12 cellular contexts compared by ENCODE assay signal in the genomic region with DNA sequence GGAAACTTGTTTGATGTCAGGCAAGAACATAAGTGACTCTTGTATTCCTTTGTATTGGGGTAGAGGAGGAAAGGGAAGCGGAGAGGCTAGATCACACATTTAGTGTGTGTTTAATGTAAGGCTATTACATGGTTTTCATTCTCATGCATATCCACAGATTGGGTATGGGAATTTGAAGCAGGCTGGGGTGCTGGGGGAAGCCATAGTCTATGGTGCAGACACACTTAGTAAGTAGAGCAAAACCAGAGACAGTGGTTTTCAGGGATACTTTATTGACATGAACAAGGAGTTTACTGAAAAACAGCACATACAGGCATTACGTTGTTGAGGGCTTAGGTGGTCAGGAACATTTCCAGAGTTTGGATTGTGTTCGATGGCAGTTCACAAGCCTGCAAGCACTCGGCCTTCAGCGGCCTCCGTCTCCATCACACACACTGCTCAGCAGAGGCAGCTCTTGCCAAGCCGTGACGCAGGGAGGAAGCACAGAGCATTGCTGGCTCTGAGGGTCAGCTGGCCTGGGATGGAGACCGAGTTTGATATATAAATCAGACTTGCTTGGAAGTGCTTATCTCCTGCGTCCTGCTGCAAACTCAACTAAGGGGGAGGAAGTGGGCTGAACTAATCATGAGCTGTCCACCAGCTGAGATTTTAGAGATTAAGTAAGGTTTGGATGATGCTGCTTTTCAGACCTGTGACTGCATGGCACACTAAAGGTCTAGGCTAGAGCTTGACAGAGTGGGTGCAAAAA. TPM values are rescaled to one million over a fixed set of nuclear protein-coding genes. Genes with fewer than 3 reads are reported as not detected.
DNase-seq lines count a peak whose midpoint lies in the region; ATAC-seq, FAIRE-seq and TF ChIP-seq lines count a peak whose summit lies in the region.
"Had no signal": no experiment of that assay in that cellular context is flagged by ENCODE, and none has a peak within 500 bp of the region (broad histone marks: within the 10 kb centered on the region; RNA-seq: fewer than 3 reads in every experiment).

No MANE protein-coding gene starts in this region.

- H3F3A ChIP-seq in GM23248 (ENCODE audit: insufficient read depth), result peaks cover 25% of the 10 kb centered on the region

- H3K4me2 ChIP-seq in GM23248 (ENCODE audit: unreplicated experiment) (no peak overlapping the region), mammary epithelial cell (ENCODE audit: insufficient read depth, low read depth, low read length) (no peak overlapping the region)

- TF ChIP-seq CTCF in psoas muscle (IDR thresholded peaks at IDR 0.05), result no peak
- no peak for TF ChIP-seq CTCF in mammary epithelial cell (conservative IDR thresholded peaks at IDR 0.05 in 1 of 2, IDR thresholded peaks at IDR 0.05 in 1 of 2; ENCODE audit: extremely low read depth in 1 of 2, insufficient read depth in 1 of 2, low read depth in 1 of 2, low read length in 2 of 2)

- no peaks in the 10 kb centered on the region for H3K36me3 ChIP-seq in GM23248 (ENCODE audit: low read depth)
- peaks cover 2 to 9% of the 10 kb centered on the region in 2 donors for H3K36me3 ChIP-seq in psoas muscle (ENCODE audit: insufficient read depth in 1 of 2, low read depth in 1 of 2)
- H3K36me3 ChIP-seq in mammary epithelial cell (ENCODE audit: insufficient read depth, low read length), result no peaks in the 10 kb centered on the region

- no peak overlapping the region for H3K4me3 Mint-ChIP-seq in activated T-helper 1 cell treated with anti-CD3 and anti-CD28 coated beads, Interleukin-12 subunit alpha, Interleukin-12 subunit beta, Interleukin-2, Interleukin-4 antibody, amounts not matched to agents 30 ng/mL and 10 ng/mL and 1 ng/mL, durations not matched to agents 14 hours and 24 hours and 36 hours

- H3K36me3 Mint-ChIP-seq in activated T-helper 1 cell treated with anti-CD3 and anti-CD28 coated beads, Interleukin-12 subunit alpha, Interleukin-12 subunit beta, Interleukin-2, Interleukin-4 antibody, amounts not matched to agents 30 ng/mL and 10 ng/mL and 1 ng/mL, durations not matched to agents 14 hours and 24 hours and 36 hours (ENCODE audit: low read depth), result peaks cover 31% of the 10 kb centered on the region

- H4K20me1 ChIP-seq in GM23248 (ENCODE audit: insufficient read depth) (peaks cover 4% of the 10 kb centered on the region; the same call in 1 of the 2 replicates), mammary epithelial cell (ENCODE audit: insufficient read depth, low read length) (no peaks in the 10 kb centered on the region)

- no peaks in the 10 kb centered on the region for H3K4me1 Mint-ChIP-seq in activated T-helper 1 cell treated with anti-CD3 and anti-CD28 coated beads, Interleukin-12 subunit alpha, Interleukin-12 subunit beta, Interleukin-2, Interleukin-4 antibody, amounts not matched to agents 30 ng/mL and 10 ng/mL and 1 ng/mL, durations not matched to agents 14 hours and 24 hours and 36 hours (ENCODE audit: low read depth)

- H3K4me3 ChIP-seq in GM23248 (no peak overlapping the region), psoas muscle (no peak overlapping the region), mammary epithelial cell (replicated peaks in 1 of 3; ENCODE audit: insufficient read depth in 1 of 3, low read depth in 2 of 3, low read length in 3 of 3) (no peak overlapping the region)

- H3K27ac ChIP-seq in GM23248 (peak overlapping the region; percentile 35), psoas muscle (no peak overlapping the region), mammary epithelial cell (ENCODE audit: insufficient read depth, low read depth, low read length) (no peak overlapping the region)

- no peaks in the 10 kb centered on the region for H3K9me3 Mint-ChIP-seq in activated T-helper 1 cell treated with anti-CD3 and anti-CD28 coated beads, Interleukin-12 subunit alpha, Interleukin-12 subunit beta, Interleukin-2, Interleukin-4 antibody, amounts not matched to agents 30 ng/mL and 10 ng/mL and 1 ng/mL, durations not matched to agents 14 hours and 24 hours and 36 hours

- FAIRE-seq in HTR-8/SVneo (lab: Jason Lieb, UNC), result no peak

- dilution Hi-C loops in mammary epithelial cell (cut with HindIII; ENCODE audit: low sequenced_read_pairs), result loop anchor here (5.0 kb wide), 1 partner anchor 37 kb away; no protein-coding TSS in a partner anchor

- H3K79me2 ChIP-seq in GM23248 (ENCODE audit: insufficient read depth), result no peaks in the 10 kb centered on the region
- no peaks in the 10 kb centered on the region for H3K79me2 ChIP-seq in mammary epithelial cell (ENCODE audit: insufficient read depth, low read length)

- in situ Hi-C loops in GM23248 (cut with MboI), result no loop called here
- in situ Hi-C loops in mammary epithelial cell (cut with MboI; ENCODE audit: low sequenced_read_pairs in 2 of 2), result no loop called here

- DNase-seq in GM23248, result peak; percentile 80
- DNase-seq in activated T-helper 1 cell treated with anti-CD3 and anti-CD28 coated beads, Interleukin-12 subunit alpha, Interleukin-12 subunit beta, Interleukin-2, Interleukin-4 antibody, amounts not matched to agents 30 ng/mL and 10 ng/mL and 1 ng/mL, durations not matched to agents 14 hours and 24 hours and 36 hours (ENCODE audit: low spot score), result no peak
- DNase-seq in cardiac septum (ENCODE audit: low spot score), result peak; percentile 82
- peak; percentile 64 to 70 for DNase-seq in psoas muscle
- no peak for DNase-seq in putamen (ENCODE audit: low spot score)
- no peak for DNase-seq in NCI-H748 treated with DMSO at 0.1 percent for 48 hours (lab: John Stamatoyannopoulos, UW)
- DNase-seq in HTR-8/SVneo (ENCODE audit: insufficient read length, low spot score), result no peak
- no peak for DNase-seq in mammary epithelial cell
- DNase-seq: KG1, NCI-H526 had no signal

- WGBS in GM23248 (ENCODE audit: low coverage in 1 of 2, low lambda C conversion rate in 2 of 2, missing lambda C conversion rate in 2 of 2), 2 experiments, result 33 to 37% methylated on average over 10 of the region's 10 CpGs
- 26 to 31% (median 26%) methylated on average over 10 of the region's 10 CpGs for WGBS in psoas muscle, 3 donors
- 80% methylated on average over 9 of the region's 10 CpGs for whole genome bisulfite sequencing in mammary epithelial cell (ENCODE audit: low coverage, missing lambda C conversion rate)

- no peaks in the 10 kb centered on the region for H3K9me2 ChIP-seq in GM23248 (ENCODE audit: insufficient read depth)

- H3K27me3 ChIP-seq in GM23248 (replicated peaks; ENCODE audit: insufficient read depth), result no peaks in the 10 kb centered on the region
- H3K27me3 ChIP-seq in psoas muscle (ENCODE audit: insufficient read depth in 3 of 3, low read length in 2 of 3), result no peaks in the 10 kb centered on the region
- H3K27me3 ChIP-seq in mammary epithelial cell (ENCODE audit: insufficient read depth, low read length), result peaks cover 3% of the 10 kb centered on the region

- H3K4me1 ChIP-seq in GM23248 (ENCODE audit: insufficient read depth) (peaks cover 23% of the 10 kb centered on the region), psoas muscle (peaks cover 7% of the 10 kb centered on the region), mammary epithelial cell (ENCODE audit: insufficient read depth, low read length) (no peaks in the 10 kb centered on the region)

- H2AFZ ChIP-seq in GM23248 (no peak overlapping the region), mammary epithelial cell (ENCODE audit: low read depth, low read length) (no peak overlapping the region)

- no peak overlapping the region for H3K9ac ChIP-seq in GM23248
- no peak overlapping the region for H3K9ac ChIP-seq in mammary epithelial cell (ENCODE audit: insufficient read depth, low read length)

- peak; percentile 42 to 72 (median 59) for ATAC-seq in psoas muscle
- ATAC-seq: esophagus mucosa had no signal

- CTCF ChIA-PET in mammary epithelial cell (lab: Charles Lee; ENCODE audit: low non-redundant PET), result no interaction called here

- no TSS peak for BruUV-seq in mammary epithelial cell (replicated peaks; lab: Mats Ljungman, UMichigan)

- H3K9me3 ChIP-seq in GM23248 (ENCODE audit: low read depth) (no peaks in the 10 kb centered on the region), psoas muscle (no peaks in the 10 kb centered on the region), mammary epithelial cell (replicated peaks; ENCODE audit: insufficient read depth, low read length) (no peaks in the 10 kb centered on the region)

- intact Hi-C loops in activated T-helper 1 cell treated with anti-CD3 and anti-CD28 coated beads, Interleukin-12 subunit alpha, Interleukin-12 subunit beta, Interleukin-2, Interleukin-4 antibody, amounts not matched to agents 30 ng/mL and 10 ng/mL and 1 ng/mL, durations not matched to agents 14 hours and 24 hours and 36 hours (cut with micrococcal nuclease), result no loop called here
- intact Hi-C loops in cardiac septum (cut with DNase I) (no loop called here), psoas muscle (cut with DNase I) (no loop called here), mammary epithelial cell (cut with micrococcal nuclease) (no loop called here)

- H3K27ac Mint-ChIP-seq in activated T-helper 1 cell treated with anti-CD3 and anti-CD28 coated beads, Interleukin-12 subunit alpha, Interleukin-12 subunit beta, Interleukin-2, Interleukin-4 antibody, amounts not matched to agents 30 ng/mL and 10 ng/mL and 1 ng/mL, durations not matched to agents 14 hours and 24 hours and 36 hours, result peak overlapping the region; percentile 10

- H3K27me3 Mint-ChIP-seq in activated T-helper 1 cell treated with anti-CD3 and anti-CD28 coated beads, Interleukin-12 subunit alpha, Interleukin-12 subunit beta, Interleukin-2, Interleukin-4 antibody, amounts not matched to agents 30 ng/mL and 10 ng/mL and 1 ng/mL, durations not matched to agents 14 hours and 24 hours and 36 hours (ENCODE audit: insufficient read depth), result peaks cover 2% of the 10 kb centered on the region

RNA-seq across cellular contexts. Expression of a gene that starts 25.3 kb away (rescaled TPM):
- total RNA-seq in GM23248 (2014; rRNA removed; shearing (Covaris generic)), result not detected in 2 replicates
- polyA plus RNA-seq in GM23248 (2016; fragmentation: Nextera tagmentation; extraction: Ambion mirVana) (0.09 and 0.33 TPM in 2 replicates), psoas muscle (10 to 100 TPM; 15.6 to 42.1 (median 17.2) TPM), mammary epithelial cell (0.15 TPM)
- not detected in 2 replicates for total RNA-seq in activated T-helper 1 cell treated with anti-CD3 and anti-CD28 coated beads, Interleukin-12 subunit alpha, Interleukin-12 subunit beta, Interleukin-2, Interleukin-4 antibody, amounts not matched to agents 30 ng/mL and 10 ng/mL and 1 ng/mL, durations not matched to agents 14 hours and 24 hours and 36 hours
- total RNA-seq in cardiac septum (3.3 TPM), psoas muscle (10 to 100 TPM; 11.1 to 69.0 (median 26.4) TPM), mammary epithelial cell (1 to 10 TPM in 1 of 2 donors, under 1 TPM in 1; 0.31 to 1.2 TPM)
- 0.16 TPM for polyA minus RNA-seq in mammary epithelial cell
- total RNA-seq: T-helper 1 cell treated with Interleukin-12 subunit alpha and Interleukin-12 subunit beta and Interleukin-4 antibody, amounts not matched to agents 30 ng/mL and 1 ng/mL, for 36 hours had no signal

Comparison
In these comparisons a context has a peak if more than half of its experiments do, and no peak if none do; other contexts are left out.
1. DNase-seq: peak in GM23248 (single experiment), cardiac septum (single experiment) and psoas muscle (2 of 2); none in activated T-helper 1 cell treated with anti-CD3 and anti-CD28 coated beads, Interleukin-12 subunit alpha, Interleukin-12 subunit beta, Interleukin-2, Interleukin-4 antibody, amounts not matched to agents 30 ng/mL and 10 ng/mL and 1 ng/mL, durations not matched to agents 14 hours and 24 hours and 36 hours (single experiment), putamen (single experiment), NCI-H748 treated with DMSO at 0.1 percent for 48 hours (single experiment), HTR-8/SVneo (single experiment) and mammary epithelial cell (single experiment).